ENCODE assay signal across 8 cellular contexts in genomic region chr14:76050797-76051392, GRCh38.
A peak's percentile ranks its signal among the peaks of the same experiment; 100 is the strongest.
DNase-seq lines count a peak whose midpoint lies in the region; ATAC-seq and TF ChIP-seq lines count a peak whose summit lies in the region.

No MANE protein-coding gene starts in this region.

- no peak overlapping the region for H3K4me3 ChIP-seq in fibroblast of the aortic adventitia (ENCODE audit: low read depth, low read length)
- no peak overlapping the region for H3K4me3 ChIP-seq in transverse colon

- no peak for ATAC-seq in HG03159 (IDR thresholded peaks at IDR 0.05; ENCODE audit: unreplicated experiment)

- DNase-seq in COR-L47 (lab: John Stamatoyannopoulos, UW) = peak; percentile 36
- peak; percentile 48 for DNase-seq in HT1080 (ENCODE audit: low read depth)
- peak; percentile 39 for DNase-seq in OCI-M2 (lab: John Stamatoyannopoulos, UW; ENCODE audit: unreplicated experiment)
- DNase-seq in activated T-helper 1 cell treated with anti-CD3 and anti-CD28 coated beads, Interleukin-12 subunit alpha, Interleukin-12 subunit beta, Interleukin-2, Interleukin-4 antibody, amounts not matched to agents 30 ng/mL and 10 ng/mL and 1 ng/mL, durations not matched to agents 14 hours and 24 hours and 36 hours (ENCODE audit: low spot score) = peak; percentile 24
- DNase-seq in fibroblast of the aortic adventitia (ENCODE audit: low read depth) = peak; percentile 78
- peak; percentile 20 for DNase-seq in non-pigmented ciliary epithelial cell (ENCODE audit: low read depth)
- peak; percentile 40 for DNase-seq in transverse colon

- in situ Hi-C loops in transverse colon (cut with MboI; ENCODE audit: low pct_ligation_motif_present in 1 of 4, low pct_unique_long_range_greater_than_20kb in 1 of 4, low sequenced_read_pairs in 3 of 4) = loop anchor here (10.0 to 25.0 kb wide), 4 partner anchors 304 to 594 kb away; no protein-coding TSS in a partner anchor

- no peak for TF ChIP-seq EP300 in transverse colon (IDR thresholded peaks at IDR 0.05; ENCODE audit: low read depth)

- H3K27ac Mint-ChIP-seq in activated T-helper 1 cell treated with anti-CD3 and anti-CD28 coated beads, Interleukin-12 subunit alpha, Interleukin-12 subunit beta, Interleukin-2, Interleukin-4 antibody, amounts not matched to agents 30 ng/mL and 10 ng/mL and 1 ng/mL, durations not matched to agents 14 hours and 24 hours and 36 hours = no peak overlapping the region

- no peaks in the 10 kb centered on the region for H3K36me3 ChIP-seq in transverse colon

- no peak for TF ChIP-seq POLR2A in transverse colon (IDR thresholded peaks at IDR 0.05)

- H3K27ac ChIP-seq in transverse colon = no peak overlapping the region

- H3K9me3 ChIP-seq in transverse colon = no peaks in the 10 kb centered on the region

- no peaks in the 10 kb centered on the region for H3K27me3 ChIP-seq in transverse colon

- no peaks in the 10 kb centered on the region for H3K36me3 Mint-ChIP-seq in activated T-helper 1 cell treated with anti-CD3 and anti-CD28 coated beads, Interleukin-12 subunit alpha, Interleukin-12 subunit beta, Interleukin-2, Interleukin-4 antibody, amounts not matched to agents 30 ng/mL and 10 ng/mL and 1 ng/mL, durations not matched to agents 14 hours and 24 hours and 36 hours (ENCODE audit: low read depth)

- WGBS in transverse colon (ENCODE audit: low coverage in 1 of 2), 2 donors = 51 to 64% methylated on average over 2 to 3 of the region's 3 CpGs

- no peaks in the 10 kb centered on the region for H3K4me1 ChIP-seq in transverse colon

- H3K4me3 Mint-ChIP-seq in activated T-helper 1 cell treated with anti-CD3 and anti-CD28 coated beads, Interleukin-12 subunit alpha, Interleukin-12 subunit beta, Interleukin-2, Interleukin-4 antibody, amounts not matched to agents 30 ng/mL and 10 ng/mL and 1 ng/mL, durations not matched to agents 14 hours and 24 hours and 36 hours = no peak overlapping the region

- H3K9me3 Mint-ChIP-seq in activated T-helper 1 cell treated with anti-CD3 and anti-CD28 coated beads, Interleukin-12 subunit alpha, Interleukin-12 subunit beta, Interleukin-2, Interleukin-4 antibody, amounts not matched to agents 30 ng/mL and 10 ng/mL and 1 ng/mL, durations not matched to agents 14 hours and 24 hours and 36 hours = no peaks in the 10 kb centered on the region

- H3K4me1 Mint-ChIP-seq in activated T-helper 1 cell treated with anti-CD3 and anti-CD28 coated beads, Interleukin-12 subunit alpha, Interleukin-12 subunit beta, Interleukin-2, Interleukin-4 antibody, amounts not matched to agents 30 ng/mL and 10 ng/mL and 1 ng/mL, durations not matched to agents 14 hours and 24 hours and 36 hours (ENCODE audit: low read depth) = no peaks in the 10 kb centered on the region

- TF ChIP-seq CTCF in fibroblast of the aortic adventitia (IDR thresholded peaks at IDR 0.05; ENCODE audit: insufficient read depth, low read length) (peak; percentile 74), transverse colon (IDR thresholded peaks at IDR 0.05) (peak; percentile 73 to 81 (median 77))

- intact Hi-C loops in activated T-helper 1 cell treated with anti-CD3 and anti-CD28 coated beads, Interleukin-12 subunit alpha, Interleukin-12 subunit beta, Interleukin-2, Interleukin-4 antibody, amounts not matched to agents 30 ng/mL and 10 ng/mL and 1 ng/mL, durations not matched to agents 14 hours and 24 hours and 36 hours (cut with micrococcal nuclease) = loop anchor here (1.0 kb wide), 1 partner anchor 336 kb away; no protein-coding TSS in a partner anchor
- intact Hi-C loops in transverse colon (cut with DNase I; ENCODE audit: low total_unique reads) = loop anchor here (2.0 kb wide), 1 partner anchor 302 kb away; no protein-coding TSS in a partner anchor

- H3K27me3 Mint-ChIP-seq in activated T-helper 1 cell treated with anti-CD3 and anti-CD28 coated beads, Interleukin-12 subunit alpha, Interleukin-12 subunit beta, Interleukin-2, Interleukin-4 antibody, amounts not matched to agents 30 ng/mL and 10 ng/mL and 1 ng/mL, durations not matched to agents 14 hours and 24 hours and 36 hours (ENCODE audit: insufficient read depth) = no peaks in the 10 kb centered on the region

Comparison
In these comparisons a context has a peak if more than half of its experiments do, and no peak if none do; other contexts are left out.
1. DNase-seq: peak in every context shown above with its lines; median percentile 78 in fibroblast of the aortic adventitia; 48 in HT1080; 40 in transverse colon; 39 in OCI-M2; 36 in COR-L47; 24 in activated T-helper 1 cell treated with anti-CD3 and anti-CD28 coated beads, Interleukin-12 subunit alpha, Interleukin-12 subunit beta, Interleukin-2, Interleukin-4 antibody, amounts not matched to agents 30 ng/mL and 10 ng/mL and 1 ng/mL, durations not matched to agents 14 hours and 24 hours and 36 hours; 20 in non-pigmented ciliary epithelial cell.